In genomic region chr19:39405930-39406655, GRCh38 we compare ENCODE assay signal across 8 cellular contexts. TPM values are rescaled to one million over a fixed set of nuclear protein-coding genes. Genes with fewer than 3 reads are reported as not detected.
DNase-seq lines count a peak whose midpoint lies in the region; ATAC-seq and TF ChIP-seq lines count a peak whose summit lies in the region.

No MANE protein-coding gene starts in this region.

- ATAC-seq in Right ventricle myocardium inferior, result no peak

- TF ChIP-seq RAD21 in neural cell (conservative IDR thresholded peaks at IDR 0.05), result no peak

- peaks cover 54% of the 10 kb centered on the region for H3K4me1 Mint-ChIP-seq in activated CD4-positive, alpha-beta T cell treated with anti-CD3 and anti-CD28 coated beads, Interleukin-2, amount 10 ng/mL, durations not matched to agents 7 days and 5 days

- H3K36me3 ChIP-seq in effector memory CD4-positive, alpha-beta T cell (ENCODE audit: control insufficient read depth, insufficient read depth, low read length), result peaks cover 22% of the 10 kb centered on the region
- H3K36me3 ChIP-seq in neural cell (ENCODE audit: insufficient read depth, low read length), result no peaks in the 10 kb centered on the region

- no peak for TF ChIP-seq EP300 in neural cell (conservative IDR thresholded peaks at IDR 0.05; ENCODE audit: poor library complexity, severe bottlenecking)

- CTCF ChIA-PET in activated CD4-positive, alpha-beta T cell treated with anti-CD3 and anti-CD28 coated beads, Interleukin-2, amount 10 ng/mL, durations not matched to agents 7 days and 5 days (lab: Charles Lee), result interaction anchor here (1.8 to 4.1 kb wide), 3 partner anchors 9 to 64 kb away, joined by 5 to 46 read pairs (median 8); partner anchors contain the start of genes MED29, PAF1 and SAMD4B

- POLR2A ChIA-PET in activated CD4-positive, alpha-beta T cell treated with anti-CD3 and anti-CD28 coated beads, Interleukin-2, amount 10 ng/mL, durations not matched to agents 7 days and 5 days (lab: Charles Lee), result interaction anchor here (1.1 to 2.8 kb wide), 2 partner anchors 8 to 72 kb away, joined by 3 to 10 read pairs; no protein-coding TSS in a partner anchor

- DNase-seq in Right ventricle myocardium inferior (ENCODE audit: missing footprints), result peak; percentile 21
- DNase-seq in cardiac septum (ENCODE audit: low spot score), result no peak
- DNase-seq in activated CD4-positive, alpha-beta T cell treated with anti-CD3 and anti-CD28 coated beads, Interleukin-2, amount 10 ng/mL, durations not matched to agents 7 days and 5 days, result peak; percentile 89
- DNase-seq in effector memory CD4-positive, alpha-beta T cell, result peak; percentile 75 to 87 (median 78)
- peak in 5 of 49 donors; percentile 53 to 83 (median 75) for DNase-seq in substantia nigra (lab: John Stamatoyannopoulos, UW)
- no peak for DNase-seq in GM03348 (ENCODE audit: low spot score)
- DNase-seq in SK-N-DZ (ENCODE audit: low spot score), result no peak

- TF ChIP-seq CTCF in neural cell (IDR thresholded peaks at IDR 0.05; ENCODE audit: poor library complexity, severe bottlenecking), result no peak

- H3K4me3 Mint-ChIP-seq in activated CD4-positive, alpha-beta T cell treated with anti-CD3 and anti-CD28 coated beads, Interleukin-2, amount 10 ng/mL, durations not matched to agents 7 days and 5 days, result peak overlapping the region; percentile 87

- H3K27me3 ChIP-seq in effector memory CD4-positive, alpha-beta T cell (replicated peaks; ENCODE audit: control insufficient read depth, insufficient read depth, low read length, poor library complexity, severe bottlenecking), result no peaks in the 10 kb centered on the region
- peaks cover 52% of the 10 kb centered on the region for H3K27me3 ChIP-seq in neural cell (ENCODE audit: insufficient read depth, low read depth, low read length)

- H3K9me2 ChIP-seq in neural cell (ENCODE audit: insufficient read depth, low read length), result no peaks in the 10 kb centered on the region

- H3K9me3 ChIP-seq in effector memory CD4-positive, alpha-beta T cell (ENCODE audit: control insufficient read depth, low read length), result no peaks in the 10 kb centered on the region
- no peaks in the 10 kb centered on the region for H3K9me3 ChIP-seq in neural cell (ENCODE audit: low read length)

- H3K9ac ChIP-seq in neural cell (ENCODE audit: low read length), result peak overlapping the region; percentile 23

- no peaks in the 10 kb centered on the region for H4K20me1 ChIP-seq in neural cell (ENCODE audit: insufficient read depth)

- peak overlapping the region; percentile 100 for H3K27ac ChIP-seq in effector memory CD4-positive, alpha-beta T cell (ENCODE audit: insufficient read depth, low read length, poor library complexity, severe bottlenecking)
- H3K27ac ChIP-seq in neural cell (ENCODE audit: low read length) (no peak overlapping the region), substantia nigra (ENCODE audit: low read depth, low read length, poor library complexity, severe bottlenecking) (peak overlapping the region; percentile 88)

- no peak overlapping the region for H2AFZ ChIP-seq in neural cell (ENCODE audit: low read depth, low read length)

- H3K4me2 ChIP-seq in neural cell (ENCODE audit: low read length), result no peak overlapping the region

- peak overlapping the region; percentile 94 for H3K27ac Mint-ChIP-seq in activated CD4-positive, alpha-beta T cell treated with anti-CD3 and anti-CD28 coated beads, Interleukin-2, amount 10 ng/mL, durations not matched to agents 7 days and 5 days

- H3K4me1 ChIP-seq in effector memory CD4-positive, alpha-beta T cell (ENCODE audit: control insufficient read depth, insufficient read depth, low read length, poor library complexity, severe bottlenecking), result peaks cover 54% of the 10 kb centered on the region

- H3K79me2 ChIP-seq in neural cell (replicated peaks; ENCODE audit: insufficient read depth, low read length), result no peaks in the 10 kb centered on the region

- no peaks in the 10 kb centered on the region for H3K27me3 Mint-ChIP-seq in activated CD4-positive, alpha-beta T cell treated with anti-CD3 and anti-CD28 coated beads, Interleukin-2, amount 10 ng/mL, durations not matched to agents 7 days and 5 days

- H3K36me3 Mint-ChIP-seq in activated CD4-positive, alpha-beta T cell treated with anti-CD3 and anti-CD28 coated beads, Interleukin-2, amount 10 ng/mL, durations not matched to agents 7 days and 5 days (ENCODE audit: low read depth), result peaks cover 31% of the 10 kb centered on the region

- H3K4me3 ChIP-seq in effector memory CD4-positive, alpha-beta T cell (ENCODE audit: insufficient read depth, low read depth, low read length, poor library complexity, severe bottlenecking), result peak overlapping the region; percentile 99
- peak overlapping the region; percentile 58 for H3K4me3 ChIP-seq in neural cell (ENCODE audit: low read length)

- H3K9me3 Mint-ChIP-seq in activated CD4-positive, alpha-beta T cell treated with anti-CD3 and anti-CD28 coated beads, Interleukin-2, amount 10 ng/mL, durations not matched to agents 7 days and 5 days, result no peaks in the 10 kb centered on the region

- H3F3A ChIP-seq in neural cell (ENCODE audit: insufficient read depth, low read length, poor library complexity, severe bottlenecking), result no peaks in the 10 kb centered on the region

- intact Hi-C loops in Right ventricle myocardium inferior (cut with DNase I), result no loop called here
- intact Hi-C loops in cardiac septum (cut with DNase I), result no loop called here

TF ChIP-seq in neural cell, 6 proteins besides CTCF, POLR2A, EP300 and RAD21:
- TF ChIP-seq REST (IDR thresholded peaks at IDR 0.05; ENCODE audit: borderline replicate concordance) (no peak), MXI1 (conservative IDR thresholded peaks at IDR 0.05; ENCODE audit: poor library complexity, severe bottlenecking) (no peak), POLR2AphosphoS5 (IDR thresholded peaks at IDR 0.05) (no peak), EZH2 (IDR thresholded peaks at IDR 0.05; ENCODE audit: borderline replicate concordance, insufficient read depth, low read length, poor library complexity, severe bottlenecking) (no peak)

RNA-seq across cellular contexts. Expression of gene ZFP36, which starts 0.6 kb away (rescaled TPM):
- total RNA-seq in Right ventricle myocardium inferior (48.7 TPM), cardiac septum (53.0 TPM)
- total RNA-seq in activated CD4-positive, alpha-beta T cell treated with anti-CD3 and anti-CD28 coated beads, Interleukin-2, amount 10 ng/mL, durations not matched to agents 7 days and 5 days, result 10 to 100 TPM; 92.5 to 93.4 TPM
- polyA plus RNA-seq in neural cell, result 0.34 TPM in 1 of 2 replicates, not detected in the other
- 0.24 and 0.35 TPM in 2 replicates for polyA minus RNA-seq in neural cell
- polyA plus RNA-seq in SK-N-DZ (2014; cell fraction: cytosol; rRNA removed), result 0.05 and 0.12 TPM in 2 replicates
- polyA plus RNA-seq in SK-N-DZ (2014; cell fraction: nucleus; rRNA removed), result 0.25 and 3.2 TPM in 2 replicates

RNA-seq across cellular contexts. Expression of gene PLEKHG2, which starts 6.4 kb away (rescaled TPM):
- total RNA-seq in Right ventricle myocardium inferior (10.4 TPM), cardiac septum (25.1 TPM)
- 10 to 100 TPM; 74.4 to 77.9 TPM for total RNA-seq in activated CD4-positive, alpha-beta T cell treated with anti-CD3 and anti-CD28 coated beads, Interleukin-2, amount 10 ng/mL, durations not matched to agents 7 days and 5 days
- 14.3 and 23.2 TPM in 2 replicates for polyA plus RNA-seq in neural cell
- 52.1 and 58.4 TPM in 2 replicates for polyA minus RNA-seq in neural cell
- 6.1 and 6.7 TPM in 2 replicates for polyA plus RNA-seq in SK-N-DZ (2014; cell fraction: cytosol; rRNA removed)
- polyA plus RNA-seq in SK-N-DZ (2014; cell fraction: nucleus; rRNA removed), result 45.7 and 55.9 TPM in 2 replicates

RNA-seq across cellular contexts. Expression of gene MED29, which starts 14.9 kb away (rescaled TPM):
- total RNA-seq in Right ventricle myocardium inferior (21.8 TPM), cardiac septum (26.3 TPM)
- total RNA-seq in activated CD4-positive, alpha-beta T cell treated with anti-CD3 and anti-CD28 coated beads, Interleukin-2, amount 10 ng/mL, durations not matched to agents 7 days and 5 days, result 10 to 100 TPM; 34.9 to 40.1 TPM
- polyA plus RNA-seq in neural cell, result 39.5 and 52.1 TPM in 2 replicates
- 23.4 and 28.2 TPM in 2 replicates for polyA minus RNA-seq in neural cell
- polyA plus RNA-seq in SK-N-DZ (2014; cell fraction: cytosol; rRNA removed), result 22.6 and 23.4 TPM in 2 replicates
- polyA plus RNA-seq in SK-N-DZ (2014; cell fraction: nucleus; rRNA removed), result 5.6 and 6.3 TPM in 2 replicates

RNA-seq across cellular contexts. Expression of gene PAF1, which starts 15.2 kb away (rescaled TPM):
- total RNA-seq in Right ventricle myocardium inferior, result 34.5 TPM
- total RNA-seq in cardiac septum, result 38.0 TPM
- 10 to 100 TPM; 43.8 to 44.5 TPM for total RNA-seq in activated CD4-positive, alpha-beta T cell treated with anti-CD3 and anti-CD28 coated beads, Interleukin-2, amount 10 ng/mL, durations not matched to agents 7 days and 5 days
- polyA plus RNA-seq in neural cell, result 37.3 and 67.2 TPM in 2 replicates
- 31.1 and 35.8 TPM in 2 replicates for polyA minus RNA-seq in neural cell
- polyA plus RNA-seq in SK-N-DZ (2014; cell fraction: cytosol; rRNA removed), result 22.7 and 24.5 TPM in 2 replicates
- polyA plus RNA-seq in SK-N-DZ (2014; cell fraction: nucleus; rRNA removed), result 20.1 and 24.0 TPM in 2 replicates

RNA-seq across cellular contexts. Expression of gene RPS16, which starts 29.7 kb away (rescaled TPM):
- 1,258 TPM for total RNA-seq in Right ventricle myocardium inferior
- total RNA-seq in cardiac septum, result 1,084 TPM
- total RNA-seq in activated CD4-positive, alpha-beta T cell treated with anti-CD3 and anti-CD28 coated beads, Interleukin-2, amount 10 ng/mL, durations not matched to agents 7 days and 5 days, result 1,000 to 10,000 TPM; 2,465 to 3,009 TPM
- polyA plus RNA-seq in neural cell, result 22.6 and 31.0 TPM in 2 replicates
- 24.6 and 24.7 TPM in 2 replicates for polyA minus RNA-seq in neural cell
- 33.7 and 54.4 TPM in 2 replicates for polyA plus RNA-seq in SK-N-DZ (2014; cell fraction: cytosol; rRNA removed)
- polyA plus RNA-seq in SK-N-DZ (2014; cell fraction: nucleus; rRNA removed), result 34.5 and 39.1 TPM in 2 replicates

Comparison
In these comparisons a context has a peak if more than half of its experiments do, and no peak if none do; other contexts are left out.
1. DNase-seq: peak in Right ventricle myocardium inferior (single experiment), activated CD4-positive, alpha-beta T cell treated with anti-CD3 and anti-CD28 coated beads, Interleukin-2, amount 10 ng/mL, durations not matched to agents 7 days and 5 days (single experiment) and effector memory CD4-positive, alpha-beta T cell (3 of 3); none in cardiac septum (single experiment), GM03348 (single experiment) and SK-N-DZ (single experiment).